1 cellular context compared by ENCODE assay signal in genomic region chr7:4783292-4783652, GRCh38.
TF ChIP-seq lines count a peak whose summit lies in the region.

No MANE protein-coding gene starts in this region.

TF ChIP-seq in K562, 482 proteins besides CTCF, POLR2A, EP300 and RAD21 (continued from another document):
- no peak for TF ChIP-seq MGA (IDR thresholded peaks at IDR 0.05)
